ENCODE assay signal across 8 cellular contexts in genomic region chr15:22664294-22665058, GRCh38.
DNase-seq lines count a peak whose midpoint lies in the region; ATAC-seq and TF ChIP-seq lines count a peak whose summit lies in the region.
"Not testable (repeated sequence)": the region's sequence is repeated elsewhere in the genome, so short reads cannot be mapped to it uniquely, and the experiment has no call there.

No MANE protein-coding gene starts in this region.

- CTCF ChIA-PET in CD8-positive, alpha-beta memory T cell (lab: Charles Lee), result not testable (repeated sequence)

- peak overlapping the region in 1 of 8 donors; percentile 69 for H3K27ac Mint-ChIP-seq in CD8-positive, alpha-beta memory T cell

- not testable (repeated sequence) for H3K4me1 ChIP-seq in CD8-positive, alpha-beta memory T cell (ENCODE audit: insufficient read depth, low read length); fibroblast of lung (ENCODE audit: control insufficient read depth, extremely low read depth, insufficient read depth, low read length); mononuclear cell (ENCODE audit: insufficient read depth, low read length)

- H3K36me3 ChIP-seq in CD8-positive, alpha-beta memory T cell (ENCODE audit: insufficient read depth, low read length); fibroblast of lung (ENCODE audit: control insufficient read depth, insufficient read depth, low read length): not testable (repeated sequence)

- not testable (repeated sequence) for H3K4me3 ChIP-seq in CD8-positive, alpha-beta memory T cell (ENCODE audit: low read length)
- peak overlapping the region; percentile 26 to 68 (median 50) for H3K4me3 ChIP-seq in fibroblast of lung (replicated peaks in 1 of 4; ENCODE audit: control extremely low read depth in 1 of 4, insufficient read depth in 1 of 4, low read depth in 3 of 4, low read length in 4 of 4)
- peak overlapping the region; percentile 32 for H3K4me3 ChIP-seq in mononuclear cell (ENCODE audit: low read length)

- not testable (repeated sequence) for H3K9me3 ChIP-seq in CD8-positive, alpha-beta memory T cell (ENCODE audit: low read length); fibroblast of lung (ENCODE audit: control insufficient read depth, insufficient read depth, low read depth, low read length); mononuclear cell (ENCODE audit: low read depth, low read length)

- H3K27ac ChIP-seq in CD8-positive, alpha-beta memory T cell (ENCODE audit: low read depth, low read length), result peak overlapping the region; percentile 51
- H3K27ac ChIP-seq in fibroblast of lung (ENCODE audit: insufficient read depth, low read length), result peak overlapping the region; percentile 27

- not testable (repeated sequence) for H3K27me3 ChIP-seq in CD8-positive, alpha-beta memory T cell (ENCODE audit: insufficient read depth, low read length, poor library complexity, severe bottlenecking); fibroblast of lung (ENCODE audit: control insufficient read depth, insufficient read depth, low read length); mononuclear cell (ENCODE audit: insufficient read depth, low read length)

- ATAC-seq in GM21360 (IDR thresholded peaks at IDR 0.05; ENCODE audit: unreplicated experiment), result peak; percentile 73
- peak; percentile 71 for ATAC-seq in HG03342 (IDR thresholded peaks at IDR 0.05; ENCODE audit: unreplicated experiment)
- ATAC-seq in SK-N-SH treated with all-trans-retinoic acid at 6 μM for 48 hours, result peak; percentile 94

- POLR2A ChIA-PET in CD8-positive, alpha-beta memory T cell (lab: Charles Lee), result not testable (repeated sequence)

- H3K4me1 Mint-ChIP-seq in CD8-positive, alpha-beta memory T cell, result peaks cover 11 to 20% (median 19%) of the 10 kb centered on the region in 3 donors

- not testable (repeated sequence) for H4K20me1 ChIP-seq in fibroblast of lung (ENCODE audit: control insufficient read depth, extremely low read depth, insufficient read depth, low read length)

- not testable (repeated sequence) for H2AFZ ChIP-seq in fibroblast of lung (ENCODE audit: low read length)

- H3K27me3 Mint-ChIP-seq in CD8-positive, alpha-beta memory T cell, result not testable (repeated sequence)

- peak in 4 of 5 donors; percentile 11 to 62 (median 49) for DNase-seq in CD8-positive, alpha-beta memory T cell
- DNase-seq in activated naive CD4-positive, alpha-beta T cell treated with anti-CD3 and anti-CD28 coated beads, Interleukin-2, amount 50 U/mL, for 16 hours, result peak; percentile 16
- peak; percentile 36 to 42 for DNase-seq in fibroblast of lung (ENCODE audit: low read depth in 2 of 2)
- peak; percentile 26 to 33 for DNase-seq in stimulated activated CD8-positive, alpha-beta memory T cell treated with anti-CD3 and anti-CD28 coated beads, Interleukin-15, amount 100 ng/mL, for 48 hours (ENCODE audit: low read depth in 2 of 2)

- not testable (repeated sequence) for H3K79me2 ChIP-seq in fibroblast of lung (ENCODE audit: control insufficient read depth, insufficient read depth, low read length)

- peak overlapping the region; percentile 71 to 95 (median 87) for H3K4me3 Mint-ChIP-seq in CD8-positive, alpha-beta memory T cell

- TF ChIP-seq CTCF in fibroblast of lung (conservative IDR thresholded peaks at IDR 0.05 in 1 of 2, IDR thresholded peaks at IDR 0.05 in 1 of 2; ENCODE audit: low read depth in 1 of 2, low read length in 2 of 2), result not testable (repeated sequence)

- peak overlapping the region; percentile 42 for H3K9ac ChIP-seq in fibroblast of lung (ENCODE audit: insufficient read depth, low read length)

- H3K4me2 ChIP-seq in fibroblast of lung (ENCODE audit: extremely low read depth, insufficient read depth, low read length), result not testable (repeated sequence)

- H3K9me3 Mint-ChIP-seq in CD8-positive, alpha-beta memory T cell, result not testable (repeated sequence)

- H3K36me3 Mint-ChIP-seq in CD8-positive, alpha-beta memory T cell, result not testable (repeated sequence)
